ENCODE assay signal across 22 cellular contexts in genomic region chr13:38012096-38012495, GRCh38.
"Had no signal": no experiment of that assay in that cellular context is flagged by ENCODE, and none has a peak within 500 bp of the region (broad histone marks: within the 10 kb centered on the region; RNA-seq: fewer than 3 reads in every experiment).

No MANE protein-coding gene starts in this region.

- H3K9ac ChIP-seq: KMS-11 had no signal

- H3K4me2 ChIP-seq: KMS-11 had no signal

- DNase-seq: IMR-90, Kasumi-1, MM.1S, NCI-H1092 treated with DMSO at 0.1 percent for 48 hours, NCI-H1436, NCI-H187, NCI-H2029, NCI-H2081 treated with DMSO at 0.1 percent for 48 hours, NCI-H2171, NCI-H226, NCI-H446, NCI-H510A, NCI-H524 treated with DMSO at 0.1 percent for 48 hours, NCI-H69, NCI-H774, Right ventricle myocardium superior, RPMI8226, SIG-M5 had no signal

- ATAC-seq: HepG2 had no signal

- FAIRE-seq: HepG2 had no signal

- H3K9me3 ChIP-seq: SJSA1 had no signal

- H3K27ac ChIP-seq: KMS-11, SJSA1, SK-N-MC had no signal

- H3K4me1 ChIP-seq: SJSA1 had no signal

- H3K4me3 ChIP-seq: SJSA1, SK-N-MC had no signal

- H3K36me3 ChIP-seq: SJSA1 had no signal

- H3K27me3 ChIP-seq: SJSA1 had no signal
